1 cellular context compared by ENCODE assay signal in the genomic region with DNA sequence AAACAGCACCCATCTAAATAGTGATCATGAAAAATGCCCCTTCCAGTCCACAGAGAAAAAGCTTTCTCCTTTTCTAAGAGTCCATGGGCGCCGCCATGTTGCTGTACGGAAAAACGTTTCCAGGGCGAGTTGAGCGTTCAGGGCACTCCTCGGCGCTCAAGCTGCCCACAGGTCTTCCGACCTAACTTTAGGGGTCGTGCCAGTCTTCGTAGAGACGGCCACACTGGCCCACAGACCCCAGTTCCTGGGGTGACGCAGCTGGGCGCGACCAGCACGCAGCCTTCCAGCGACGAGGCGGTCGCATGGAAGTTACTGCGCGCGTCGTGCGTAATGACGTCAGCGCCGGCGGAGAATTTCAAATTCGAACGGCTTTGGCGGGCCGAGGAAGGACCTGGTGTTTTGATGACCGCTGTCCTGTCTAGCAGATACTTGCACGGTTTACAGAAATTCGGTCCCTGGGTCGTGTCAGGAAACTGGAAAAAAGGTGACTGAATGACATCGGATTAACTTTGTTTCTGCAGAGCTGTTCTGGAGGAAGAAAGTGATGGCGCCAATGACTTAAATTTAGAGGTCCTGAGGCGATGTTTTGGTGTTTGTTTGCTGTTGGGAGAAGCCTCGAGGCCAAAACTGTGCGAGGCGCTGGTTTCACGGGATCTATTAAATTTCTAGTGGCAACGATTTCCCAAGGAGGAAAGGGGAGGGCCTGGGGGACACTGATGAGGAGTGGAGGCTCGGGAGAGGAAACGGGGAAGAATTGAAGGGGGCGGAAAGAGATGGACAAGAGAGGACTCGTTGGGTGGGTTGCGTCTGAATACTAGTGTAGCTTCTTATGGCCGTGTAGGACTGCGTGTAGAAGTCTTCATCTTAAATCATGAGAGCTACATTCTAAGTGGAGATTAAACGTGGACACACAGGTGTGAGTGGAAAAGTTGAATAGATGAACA.
TF ChIP-seq lines count a peak whose summit lies in the region.

A gene with protein sequence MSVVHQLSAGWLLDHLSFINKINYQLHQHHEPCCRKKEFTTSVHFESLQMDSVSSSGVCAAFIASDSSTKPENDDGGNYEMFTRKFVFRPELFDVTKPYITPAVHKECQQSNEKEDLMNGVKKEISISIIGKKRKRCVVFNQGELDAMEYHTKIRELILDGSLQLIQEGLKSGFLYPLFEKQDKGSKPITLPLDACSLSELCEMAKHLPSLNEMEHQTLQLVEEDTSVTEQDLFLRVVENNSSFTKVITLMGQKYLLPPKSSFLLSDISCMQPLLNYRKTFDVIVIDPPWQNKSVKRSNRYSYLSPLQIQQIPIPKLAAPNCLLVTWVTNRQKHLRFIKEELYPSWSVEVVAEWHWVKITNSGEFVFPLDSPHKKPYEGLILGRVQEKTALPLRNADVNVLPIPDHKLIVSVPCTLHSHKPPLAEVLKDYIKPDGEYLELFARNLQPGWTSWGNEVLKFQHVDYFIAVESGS (minus strand): TSS at position 306 of the 944 bp plus-strand sequence. CDS start 4,289 bp downstream, outside the sequence.
A gene (plus strand): TSS at position 358 of the 944 bp plus-strand sequence. CDS start 1,429 bp downstream, outside the sequence.

TF ChIP-seq in HepG2, 621 proteins besides CTCF, POLR2A, EP300 and RAD21 (continued from another document and continues in another):
- TF ChIP-seq, protein P1, sequence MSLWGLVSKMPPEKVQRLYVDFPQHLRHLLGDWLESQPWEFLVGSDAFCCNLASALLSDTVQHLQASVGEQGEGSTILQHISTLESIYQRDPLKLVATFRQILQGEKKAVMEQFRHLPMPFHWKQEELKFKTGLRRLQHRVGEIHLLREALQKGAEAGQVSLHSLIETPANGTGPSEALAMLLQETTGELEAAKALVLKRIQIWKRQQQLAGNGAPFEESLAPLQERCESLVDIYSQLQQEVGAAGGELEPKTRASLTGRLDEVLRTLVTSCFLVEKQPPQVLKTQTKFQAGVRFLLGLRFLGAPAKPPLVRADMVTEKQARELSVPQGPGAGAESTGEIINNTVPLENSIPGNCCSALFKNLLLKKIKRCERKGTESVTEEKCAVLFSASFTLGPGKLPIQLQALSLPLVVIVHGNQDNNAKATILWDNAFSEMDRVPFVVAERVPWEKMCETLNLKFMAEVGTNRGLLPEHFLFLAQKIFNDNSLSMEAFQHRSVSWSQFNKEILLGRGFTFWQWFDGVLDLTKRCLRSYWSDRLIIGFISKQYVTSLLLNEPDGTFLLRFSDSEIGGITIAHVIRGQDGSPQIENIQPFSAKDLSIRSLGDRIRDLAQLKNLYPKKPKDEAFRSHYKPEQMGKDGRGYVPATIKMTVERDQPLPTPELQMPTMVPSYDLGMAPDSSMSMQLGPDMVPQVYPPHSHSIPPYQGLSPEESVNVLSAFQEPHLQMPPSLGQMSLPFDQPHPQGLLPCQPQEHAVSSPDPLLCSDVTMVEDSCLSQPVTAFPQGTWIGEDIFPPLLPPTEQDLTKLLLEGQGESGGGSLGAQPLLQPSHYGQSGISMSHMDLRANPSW (CRISPR knock-in tag; IDR thresholded peaks at IDR 0.05; ENCODE audit: borderline replicate concordance) = peak; percentile 77; the same call in 1 of the 2 replicates
- TF ChIP-seq SP140L (CRISPR knock-in tag; IDR thresholded peaks at IDR 0.05; ENCODE audit: borderline replicate concordance) (no peak), MYC (CRISPR knock-in tag; IDR thresholded peaks at IDR 0.05; ENCODE audit: borderline replicate concordance) (peak; percentile 89), ZNF24 (IDR thresholded peaks at IDR 0.05) (no peak), SMAD9 (CRISPR knock-in tag; IDR thresholded peaks at IDR 0.05) (no peak), ARNT (IDR thresholded peaks at IDR 0.05) (no peak), ZNF12 (CRISPR knock-in tag; IDR thresholded peaks at IDR 0.05) (no peak), HDAC6 (IDR thresholded peaks at IDR 0.05; ENCODE audit: low read depth, low read length) (no peak), KDM1A (CRISPR knock-in tag; IDR thresholded peaks at IDR 0.05) (no peak), HMG20A (CRISPR knock-in tag; IDR thresholded peaks at IDR 0.05; ENCODE audit: borderline replicate concordance) (no peak), SIN3A (IDR thresholded peaks at IDR 0.05; ENCODE audit: borderline replicate concordance, low read depth, low read length) (peak; percentile 97), ZEB1 (IDR thresholded peaks at IDR 0.05; ENCODE audit: insufficient replicate concordance, low read depth) (no peak), SALL2 (CRISPR knock-in tag; IDR thresholded peaks at IDR 0.05) (0 out of 2 replicates have a peak, but pooled peaks have one; percentile 28), MEIS1 (CRISPR knock-in tag; IDR thresholded peaks at IDR 0.05; ENCODE audit: borderline replicate concordance) (no peak), TAF15 (IDR thresholded peaks at IDR 0.05; ENCODE audit: low read depth, low read length, poor library complexity, severe bottlenecking) (no peak), ETV5 (CRISPR knock-in tag; IDR thresholded peaks at IDR 0.05; ENCODE audit: borderline replicate concordance) (no peak; the same call in 1 of the 2 replicates), TEAD2 (CRISPR knock-in tag; IDR thresholded peaks at IDR 0.05) (no peak), YY1 (IDR thresholded peaks at IDR 0.05; ENCODE audit: insufficient read depth, insufficient replicate concordance, low read depth, low read length) (peak; percentile 98), SAP130 (CRISPR knock-in tag; IDR thresholded peaks at IDR 0.05; ENCODE audit: low read depth) (peak; percentile 98), NR2C2 (CRISPR knock-in tag; IDR thresholded peaks at IDR 0.05; ENCODE audit: borderline replicate concordance) (peak; percentile 85), ELF3 (CRISPR knock-in tag; IDR thresholded peaks at IDR 0.05) (no peak; the same call in 1 of the 2 replicates), ASH2L (IDR thresholded peaks at IDR 0.05; ENCODE audit: insufficient read length, low read depth, low read length) (peak; percentile 94), RORA (CRISPR knock-in tag; IDR thresholded peaks at IDR 0.05) (no peak), SRSF4 (IDR thresholded peaks at IDR 0.05; ENCODE audit: low read depth, low read length, poor library complexity, severe bottlenecking) (no peak), SIX1 (CRISPR knock-in tag; IDR thresholded peaks at IDR 0.05; ENCODE audit: borderline replicate concordance) (no peak), ZNF605 (CRISPR knock-in tag; IDR thresholded peaks at IDR 0.05) (peak; percentile 92), ZNF816 (CRISPR knock-in tag; IDR thresholded peaks at IDR 0.05; ENCODE audit: borderline replicate concordance) (peak; percentile 68; the same call in 1 of the 2 replicates), NFRKB (IDR thresholded peaks at IDR 0.05) (no peak)
- TF ChIP-seq, protein P2, sequence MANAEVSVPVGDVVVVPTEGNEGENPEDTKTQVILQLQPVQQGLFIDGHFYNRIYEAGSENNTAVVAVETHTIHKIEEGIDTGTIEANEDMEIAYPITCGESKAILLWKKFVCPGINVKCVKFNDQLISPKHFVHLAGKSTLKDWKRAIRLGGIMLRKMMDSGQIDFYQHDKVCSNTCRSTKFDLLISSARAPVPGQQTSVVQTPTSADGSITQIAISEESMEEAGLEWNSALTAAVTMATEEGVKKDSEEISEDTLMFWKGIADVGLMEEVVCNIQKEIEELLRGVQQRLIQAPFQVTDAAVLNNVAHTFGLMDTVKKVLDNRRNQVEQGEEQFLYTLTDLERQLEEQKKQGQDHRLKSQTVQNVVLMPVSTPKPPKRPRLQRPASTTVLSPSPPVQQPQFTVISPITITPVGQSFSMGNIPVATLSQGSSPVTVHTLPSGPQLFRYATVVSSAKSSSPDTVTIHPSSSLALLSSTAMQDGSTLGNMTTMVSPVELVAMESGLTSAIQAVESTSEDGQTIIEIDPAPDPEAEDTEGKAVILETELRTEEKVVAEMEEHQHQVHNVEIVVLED (CRISPR knock-in tag; IDR thresholded peaks at IDR 0.05; ENCODE audit: borderline replicate concordance) = peak; percentile 100
- TF ChIP-seq, protein P3, sequence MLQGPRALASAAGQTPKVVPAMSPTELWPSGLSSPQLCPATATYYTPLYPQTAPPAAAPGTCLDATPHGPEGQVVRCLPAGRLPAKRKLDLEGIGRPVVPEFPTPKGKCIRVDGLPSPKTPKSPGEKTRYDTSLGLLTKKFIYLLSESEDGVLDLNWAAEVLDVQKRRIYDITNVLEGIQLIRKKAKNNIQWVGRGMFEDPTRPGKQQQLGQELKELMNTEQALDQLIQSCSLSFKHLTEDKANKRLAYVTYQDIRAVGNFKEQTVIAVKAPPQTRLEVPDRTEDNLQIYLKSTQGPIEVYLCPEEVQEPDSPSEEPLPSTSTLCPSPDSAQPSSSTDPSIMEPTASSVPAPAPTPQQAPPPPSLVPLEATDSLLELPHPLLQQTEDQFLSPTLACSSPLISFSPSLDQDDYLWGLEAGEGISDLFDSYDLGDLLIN (CRISPR knock-in tag; IDR thresholded peaks at IDR 0.05; ENCODE audit: borderline replicate concordance) = peak; percentile 99; the same call in 1 of the 2 replicates
- TF ChIP-seq, protein P4, sequence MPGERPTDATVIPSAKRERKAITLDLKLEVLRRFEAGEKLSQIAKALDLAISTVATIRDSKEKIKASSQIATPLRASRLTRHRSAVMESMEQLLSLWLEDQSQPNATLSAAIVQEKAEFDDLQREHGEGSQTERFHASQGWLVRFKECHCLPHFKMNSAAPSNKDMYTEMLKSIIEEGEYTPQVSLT (CRISPR knock-in tag; IDR thresholded peaks at IDR 0.05; ENCODE audit: borderline replicate concordance, low read depth) = no peak
- TF ChIP-seq, protein P5, sequence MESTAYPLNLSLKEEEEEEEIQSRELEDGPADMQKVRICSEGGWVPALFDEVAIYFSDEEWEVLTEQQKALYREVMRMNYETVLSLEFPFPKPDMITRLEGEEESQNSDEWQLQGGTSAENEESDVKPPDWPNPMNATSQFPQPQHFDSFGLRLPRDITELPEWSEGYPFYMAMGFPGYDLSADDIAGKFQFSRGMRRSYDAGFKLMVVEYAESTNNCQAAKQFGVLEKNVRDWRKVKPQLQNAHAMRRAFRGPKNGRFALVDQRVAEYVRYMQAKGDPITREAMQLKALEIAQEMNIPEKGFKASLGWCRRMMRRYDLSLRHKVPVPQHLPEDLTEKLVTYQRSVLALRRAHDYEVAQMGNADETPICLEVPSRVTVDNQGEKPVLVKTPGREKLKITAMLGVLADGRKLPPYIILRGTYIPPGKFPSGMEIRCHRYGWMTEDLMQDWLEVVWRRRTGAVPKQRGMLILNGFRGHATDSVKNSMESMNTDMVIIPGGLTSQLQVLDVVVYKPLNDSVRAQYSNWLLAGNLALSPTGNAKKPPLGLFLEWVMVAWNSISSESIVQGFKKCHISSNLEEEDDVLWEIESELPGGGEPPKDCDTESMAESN (CRISPR knock-in tag; conservative IDR thresholded peaks at IDR 0.05) = peak; percentile 96
- TF ChIP-seq, protein P6, sequence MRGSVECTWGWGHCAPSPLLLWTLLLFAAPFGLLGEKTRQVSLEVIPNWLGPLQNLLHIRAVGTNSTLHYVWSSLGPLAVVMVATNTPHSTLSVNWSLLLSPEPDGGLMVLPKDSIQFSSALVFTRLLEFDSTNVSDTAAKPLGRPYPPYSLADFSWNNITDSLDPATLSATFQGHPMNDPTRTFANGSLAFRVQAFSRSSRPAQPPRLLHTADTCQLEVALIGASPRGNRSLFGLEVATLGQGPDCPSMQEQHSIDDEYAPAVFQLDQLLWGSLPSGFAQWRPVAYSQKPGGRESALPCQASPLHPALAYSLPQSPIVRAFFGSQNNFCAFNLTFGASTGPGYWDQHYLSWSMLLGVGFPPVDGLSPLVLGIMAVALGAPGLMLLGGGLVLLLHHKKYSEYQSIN (CRISPR knock-in tag; IDR thresholded peaks at IDR 0.05; ENCODE audit: borderline replicate concordance) = no peak
- TF ChIP-seq, protein P7, sequence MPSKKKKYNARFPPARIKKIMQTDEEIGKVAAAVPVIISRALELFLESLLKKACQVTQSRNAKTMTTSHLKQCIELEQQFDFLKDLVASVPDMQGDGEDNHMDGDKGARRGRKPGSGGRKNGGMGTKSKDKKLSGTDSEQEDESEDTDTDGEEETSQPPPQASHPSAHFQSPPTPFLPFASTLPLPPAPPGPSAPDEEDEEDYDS (CRISPR knock-in tag; IDR thresholded peaks at IDR 0.05) = peak; percentile 48; the same call in 1 of the 2 replicates
- TF ChIP-seq, protein P8, sequence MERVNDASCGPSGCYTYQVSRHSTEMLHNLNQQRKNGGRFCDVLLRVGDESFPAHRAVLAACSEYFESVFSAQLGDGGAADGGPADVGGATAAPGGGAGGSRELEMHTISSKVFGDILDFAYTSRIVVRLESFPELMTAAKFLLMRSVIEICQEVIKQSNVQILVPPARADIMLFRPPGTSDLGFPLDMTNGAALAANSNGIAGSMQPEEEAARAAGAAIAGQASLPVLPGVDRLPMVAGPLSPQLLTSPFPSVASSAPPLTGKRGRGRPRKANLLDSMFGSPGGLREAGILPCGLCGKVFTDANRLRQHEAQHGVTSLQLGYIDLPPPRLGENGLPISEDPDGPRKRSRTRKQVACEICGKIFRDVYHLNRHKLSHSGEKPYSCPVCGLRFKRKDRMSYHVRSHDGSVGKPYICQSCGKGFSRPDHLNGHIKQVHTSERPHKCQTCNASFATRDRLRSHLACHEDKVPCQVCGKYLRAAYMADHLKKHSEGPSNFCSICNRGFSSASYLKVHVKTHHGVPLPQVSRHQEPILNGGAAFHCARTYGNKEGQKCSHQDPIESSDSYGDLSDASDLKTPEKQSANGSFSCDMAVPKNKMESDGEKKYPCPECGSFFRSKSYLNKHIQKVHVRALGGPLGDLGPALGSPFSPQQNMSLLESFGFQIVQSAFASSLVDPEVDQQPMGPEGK (CRISPR knock-in tag; IDR thresholded peaks at IDR 0.05) = no peak
